ENCODE assay signal across 2 cellular contexts in the genomic region with DNA sequence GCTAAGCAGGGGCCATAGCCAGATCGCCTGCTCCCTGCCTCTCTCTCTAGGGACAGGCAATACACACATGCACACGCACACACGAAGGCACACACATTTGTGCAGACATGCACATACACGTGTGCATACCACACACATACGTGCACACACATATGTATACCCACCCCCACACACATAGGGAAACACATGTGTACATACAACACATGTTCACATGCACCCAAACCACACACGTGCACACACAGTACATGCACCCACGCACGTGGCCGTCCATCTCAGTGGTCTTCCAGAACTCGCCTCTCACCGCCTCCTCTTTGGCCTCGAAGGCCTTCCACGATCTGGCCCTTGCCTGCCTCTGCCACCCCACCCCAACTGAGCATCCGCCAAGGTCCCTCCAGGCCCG.
TF ChIP-seq lines count a peak whose summit lies in the region.

No MANE protein-coding gene starts in this region.

TF ChIP-seq in HepG2, 621 proteins besides CTCF, POLR2A, EP300 and RAD21:
- TF ChIP-seq, protein P1, sequence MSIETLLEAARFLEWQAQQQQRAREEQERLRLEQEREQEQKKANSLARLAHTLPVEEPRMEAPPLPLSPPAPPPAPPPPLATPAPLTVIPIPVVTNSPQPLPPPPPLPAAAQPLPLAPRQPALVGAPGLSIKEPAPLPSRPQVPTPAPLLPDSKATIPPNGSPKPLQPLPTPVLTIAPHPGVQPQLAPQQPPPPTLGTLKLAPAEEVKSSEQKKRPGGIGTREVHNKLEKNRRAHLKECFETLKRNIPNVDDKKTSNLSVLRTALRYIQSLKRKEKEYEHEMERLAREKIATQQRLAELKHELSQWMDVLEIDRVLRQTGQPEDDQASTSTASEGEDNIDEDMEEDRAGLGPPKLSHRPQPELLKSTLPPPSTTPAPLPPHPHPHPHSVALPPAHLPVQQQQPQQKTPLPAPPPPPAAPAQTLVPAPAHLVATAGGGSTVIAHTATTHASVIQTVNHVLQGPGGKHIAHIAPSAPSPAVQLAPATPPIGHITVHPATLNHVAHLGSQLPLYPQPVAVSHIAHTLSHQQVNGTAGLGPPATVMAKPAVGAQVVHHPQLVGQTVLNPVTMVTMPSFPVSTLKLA (IDR thresholded peaks at IDR 0.05): peak; percentile 97
- TF ChIP-seq ZNF256 (CRISPR knock-in tag; conservative IDR thresholded peaks at IDR 0.05): no peak
TF ChIP-seq in HepG2: peak in this region for 1.

TF ChIP-seq in endothelial cell of umbilical vein, 7 proteins besides CTCF, POLR2A, EP300 and RAD21:
- no peak for TF ChIP-seq MYC (IDR thresholded peaks at IDR 0.05; ENCODE audit: low read depth, low read length)
- TF ChIP-seq, protein P2, sequence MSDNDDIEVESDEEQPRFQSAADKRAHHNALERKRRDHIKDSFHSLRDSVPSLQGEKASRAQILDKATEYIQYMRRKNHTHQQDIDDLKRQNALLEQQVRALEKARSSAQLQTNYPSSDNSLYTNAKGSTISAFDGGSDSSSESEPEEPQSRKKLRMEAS (IDR thresholded peaks at IDR 0.05; ENCODE audit: insufficient read depth, insufficient read length): peak; percentile 20
